In genomic region chr17:44117351-44117750, GRCh38 we compare ENCODE assay signal across 28 cellular contexts. TPM values are rescaled to one million over a fixed set of nuclear protein-coding genes. Genes with fewer than 3 reads are reported as not detected.
DNase-seq lines count a peak whose midpoint lies in the region; ATAC-seq and TF ChIP-seq lines count a peak whose summit lies in the region.
"Had no signal": no experiment of that assay in that cellular context is flagged by ENCODE, and none has a peak within 500 bp of the region (broad histone marks: within the 10 kb centered on the region; RNA-seq: fewer than 3 reads in every experiment).

No MANE protein-coding gene starts in this region.

- H4K5ac ChIP-seq in mesendoderm (ENCODE audit: low read length): no peak overlapping the region

- no peak overlapping the region for H4K8ac ChIP-seq in mesendoderm (ENCODE audit: low read depth, low read length)

- H3K27me3 Mint-ChIP-seq in immature natural killer cell (ENCODE audit: low read depth in 3 of 3): peaks cover 0 to 4% (median 2%) of the 10 kb centered on the region in 3 donors
- H3K27me3 Mint-ChIP-seq: CD8-positive, alpha-beta memory T cell had no signal

- H3K9ac ChIP-seq in mesendoderm (ENCODE audit: low read length): peak overlapping the region; percentile 15
- H3K9ac ChIP-seq: GM23248 had no signal

- no peak overlapping the region for H3K4me2 ChIP-seq in mesendoderm (ENCODE audit: low read length)
- H3K4me2 ChIP-seq: A549 had no signal

- H3K56ac ChIP-seq in mesendoderm (ENCODE audit: low read length): peak overlapping the region; percentile 46

- H3K4me1 ChIP-seq in mesendoderm (ENCODE audit: control insufficient read depth, low read depth, low read length) (peaks cover 13% of the 10 kb centered on the region), upper lobe of right lung (peaks cover 25% of the 10 kb centered on the region)

- no peak overlapping the region for H3K18ac ChIP-seq in mesendoderm (ENCODE audit: low read length)

- no peak overlapping the region for H3K4me3 Mint-ChIP-seq in immature natural killer cell
- H3K4me3 Mint-ChIP-seq: CD14-positive monocyte; CD8-positive, alpha-beta memory T cell had no signal

- H3K79me2 ChIP-seq in mesendoderm (ENCODE audit: control insufficient read depth, insufficient read depth, low read length): peaks cover 27% of the 10 kb centered on the region

- H3K23ac ChIP-seq in mesendoderm (ENCODE audit: low read length): no peak overlapping the region

- ATAC-seq in upper lobe of right lung (no peak), GM21360 (IDR thresholded peaks at IDR 0.05; ENCODE audit: unreplicated experiment) (no peak), GM18909 (IDR thresholded peaks at IDR 0.05; ENCODE audit: poor library complexity, unreplicated experiment) (no peak)
- ATAC-seq: A549, HepG2 had no signal

- peaks cover 0 to 4% (median 0%) of the 10 kb centered on the region in 3 donors for H3K36me3 Mint-ChIP-seq in immature natural killer cell

- H3K4ac ChIP-seq in mesendoderm (ENCODE audit: low read depth, low read length): no peak overlapping the region

- no peak overlapping the region for H2BK5ac ChIP-seq in mesendoderm (ENCODE audit: low read length)

- H3K27ac ChIP-seq in coronary artery (no peak overlapping the region), mesendoderm (ENCODE audit: low read depth, low read length) (no peak overlapping the region), upper lobe of right lung (no peak overlapping the region)
- H3K27ac ChIP-seq: A549, GM23248, Peyer's patch had no signal

- DNase-seq in H7 (peak; percentile 66), coronary artery (ENCODE audit: low spot score) (peak; percentile 71), mesendoderm (no peak), upper lobe of right lung (no peak), immature natural killer cell (no peak)
- DNase-seq: AML-193; Calu3; CD8-positive, alpha-beta memory T cell; DND-41; GM23248; Kasumi-1; NCI-H1092 treated with DMSO at 0.1 percent for 48 hours; NCI-H1436; NCI-H187; NCI-H2081 treated with DMSO at 0.1 percent for 48 hours; NCI-H2171; NCI-H226; NCI-H510A; NCI-H69; OCI-M1; Peyer's patch; SHP77 treated with DMSO at 0.1 percent for 48 hours had no signal

- no peaks in the 10 kb centered on the region for H3K9me3 Mint-ChIP-seq in immature natural killer cell
- H3K9me3 Mint-ChIP-seq: CD14-positive monocyte; CD8-positive, alpha-beta memory T cell had no signal

- no peak overlapping the region for H2AK5ac ChIP-seq in mesendoderm (ENCODE audit: low read length)

- H3K27ac Mint-ChIP-seq in immature natural killer cell: no peak overlapping the region
- H3K27ac Mint-ChIP-seq: CD14-positive monocyte had no signal

- WGBS in mesendoderm (ENCODE audit: extremely low coverage, insufficient coverage, low lambda C conversion rate): no CpG with 5 or more reads among the region's 18 CpGs

- TF ChIP-seq CTCF in coronary artery (IDR thresholded peaks at IDR 0.05): no peak
- TF ChIP-seq CTCF in upper lobe of right lung (IDR thresholded peaks at IDR 0.05): no peak

- H3K4me3 ChIP-seq in H7 (ENCODE audit: insufficient read depth, low read depth, low read length) (no peak overlapping the region), coronary artery (no peak overlapping the region), mesendoderm (ENCODE audit: low read length) (no peak overlapping the region), upper lobe of right lung (no peak overlapping the region)
- H3K4me3 ChIP-seq: A549, GM23248, Peyer's patch had no signal

- no peak overlapping the region for H2BK15ac ChIP-seq in mesendoderm (replicated peaks; ENCODE audit: low read depth)

- H3K36me3 ChIP-seq in H7 (replicated peaks; ENCODE audit: control insufficient read depth, insufficient read depth, low read length): peaks cover 1% of the 10 kb centered on the region
- H3K36me3 ChIP-seq in mesendoderm (ENCODE audit: control insufficient read depth, insufficient read depth, low read length): no peaks in the 10 kb centered on the region
- H3K36me3 ChIP-seq in upper lobe of right lung: peaks cover 30% of the 10 kb centered on the region

- H3K27me3 ChIP-seq in H7 (ENCODE audit: control insufficient read depth, insufficient read depth, low read length): no peaks in the 10 kb centered on the region
- no peaks in the 10 kb centered on the region for H3K27me3 ChIP-seq in mesendoderm (ENCODE audit: insufficient read depth, low read length, poor library complexity)
- no peaks in the 10 kb centered on the region for H3K27me3 ChIP-seq in upper lobe of right lung
- H3K27me3 ChIP-seq: Peyer's patch had no signal

- H3K79me1 ChIP-seq in mesendoderm (ENCODE audit: low read length): peaks cover 33% of the 10 kb centered on the region

- intact Hi-C loops in upper lobe of right lung (cut with DNase I): no loop called here

- no peaks in the 10 kb centered on the region for H3K9me3 ChIP-seq in upper lobe of right lung
- H3K9me3 ChIP-seq: A549, Peyer's patch had no signal

- peaks cover 16 to 21% of the 10 kb centered on the region in 2 donors for H3K4me1 Mint-ChIP-seq in immature natural killer cell

- no peak overlapping the region for H2BK120ac ChIP-seq in mesendoderm (ENCODE audit: low read depth, low read length)

RNA-seq across cellular contexts. Expression of gene HDAC5, which starts 6.1 kb away (rescaled TPM):
- 72.5 and 89.0 TPM in 2 replicates for total RNA-seq in H7 (2014; rRNA removed; shearing (Covaris generic))
- 21.7 TPM for polyA plus RNA-seq in mesendoderm (2013, experiment 1 of 2)
- 20.8 TPM for polyA plus RNA-seq in mesendoderm (2013, experiment 2 of 2)
- total RNA-seq in upper lobe of right lung: 55.3 TPM
- 10 to 100 TPM; 12.0 to 28.7 (median 20.3) TPM for polyA plus RNA-seq in immature natural killer cell

RNA-seq across cellular contexts. Expression of gene HROB, which starts 24.4 kb away (rescaled TPM):
- 12.9 and 15.7 TPM in 2 replicates for total RNA-seq in H7 (2014; rRNA removed; shearing (Covaris generic))
- polyA plus RNA-seq in mesendoderm (2013, experiment 1 of 2): 10.7 TPM
- polyA plus RNA-seq in mesendoderm (2013, experiment 2 of 2): 10.4 TPM
- 0.35 TPM for total RNA-seq in upper lobe of right lung
- 1 to 10 TPM in 1 of 3 donors, under 1 TPM in 1, not detected in 1; 0.22 to 1.0 TPM for polyA plus RNA-seq in immature natural killer cell
- polyA plus RNA-seq: CD8-positive, alpha-beta memory T cell had no signal

RNA-seq across cellular contexts. Expression of gene G6PC3, which starts 46.8 kb away (rescaled TPM):
- 94.0 and 104 TPM in 2 replicates for total RNA-seq in H7 (2014; rRNA removed; shearing (Covaris generic))
- 181 TPM for polyA plus RNA-seq in mesendoderm (2013, experiment 1 of 2)
- 184 TPM for polyA plus RNA-seq in mesendoderm (2013, experiment 2 of 2)
- total RNA-seq in upper lobe of right lung: 39.7 TPM
- 10 to 100 TPM; 30.9 to 41.6 (median 31.5) TPM for polyA plus RNA-seq in immature natural killer cell

RNA-seq across cellular contexts. Expression of gene LSM12, which starts 50.9 kb away (rescaled TPM):
- total RNA-seq in H7 (2014; rRNA removed; shearing (Covaris generic)): 101 and 109 TPM in 2 replicates
- 147 TPM for polyA plus RNA-seq in mesendoderm (2013, experiment 1 of 2)
- 143 TPM for polyA plus RNA-seq in mesendoderm (2013, experiment 2 of 2)
- total RNA-seq in upper lobe of right lung: 39.8 TPM
- polyA plus RNA-seq in immature natural killer cell: 10 to 100 TPM; 56.5 to 82.6 (median 77.9) TPM

RNA-seq across cellular contexts. Expression of gene ASB16, which starts 53.2 kb away (rescaled TPM):
- 0.17 TPM in 1 of 2 replicates, not detected in the other for total RNA-seq in H7 (2014; rRNA removed; shearing (Covaris generic))
- polyA plus RNA-seq in mesendoderm (2013, experiment 1 of 2): not detected
- not detected for polyA plus RNA-seq in mesendoderm (2013, experiment 2 of 2)
- total RNA-seq in upper lobe of right lung: not detected
- polyA plus RNA-seq in immature natural killer cell: under 1 TPM in 1 of 3 donors, not detected in 2; 0.27 TPM
- total RNA-seq: GM23248, M059J had no signal
- polyA plus RNA-seq: CD14-positive monocyte, HepG2 had no signal

Comparison
In these comparisons a context has a peak if more than half of its experiments do, and no peak if none do; other contexts are left out.
1. DNase-seq: peak in H7 (single experiment) and coronary artery (single experiment); none in mesendoderm (single experiment), upper lobe of right lung (single experiment) and immature natural killer cell (0 of 3).
2. RNA of gene HROB, which starts 24.4 kb away (total RNA-seq): 12.9 to 15.7 TPM in H7; 0.35 TPM in upper lobe of right lung (single experiment); every median in the first group is over 10 times any median in the second.